In genomic region chr18:10560457-10561045, GRCh38 we compare ENCODE assay signal across 7 cellular contexts. TPM values are rescaled to one million over a fixed set of nuclear protein-coding genes. Genes with fewer than 3 reads are reported as not detected.
DNase-seq lines count a peak whose midpoint lies in the region; ATAC-seq, FAIRE-seq and TF ChIP-seq lines count a peak whose summit lies in the region.

No MANE protein-coding gene starts in this region.

- H3K56ac ChIP-seq in H1 (replicated peaks; ENCODE audit: insufficient read length, low read depth, low read length) = no peak overlapping the region
- peak overlapping the region; percentile 69 for H3K56ac ChIP-seq in mesendoderm (ENCODE audit: low read length)

- H3K36me3 Mint-ChIP-seq in activated CD4-positive, alpha-beta memory T cell treated with anti-CD3 and anti-CD28 coated beads, Interleukin-2, amount 10 ng/mL, durations not matched to agents 7 days and 5 days (ENCODE audit: low read depth) = peaks cover 11% of the 10 kb centered on the region

- H3K4me1 ChIP-seq in H1 (replicated peaks in 1 of 4; ENCODE audit: control insufficient read depth in 3 of 4, insufficient read depth in 4 of 4, low read length in 3 of 4) = peaks cover 0 to 6% (median 3%) of the 10 kb centered on the region in 4 experiments; a peak in 3 of 7 replicates
- no peaks in the 10 kb centered on the region for H3K4me1 ChIP-seq in mesendoderm (ENCODE audit: control insufficient read depth, low read depth, low read length)

- no peaks in the 10 kb centered on the region for H3K23me2 ChIP-seq in H1 (ENCODE audit: low read depth, low read length)

- H3K79me2 ChIP-seq in H1 (ENCODE audit: control insufficient read depth in 1 of 2, insufficient read depth in 2 of 2, low read length in 2 of 2) (no peaks in the 10 kb centered on the region), mesendoderm (ENCODE audit: control insufficient read depth, insufficient read depth, low read length) (no peaks in the 10 kb centered on the region)

- peaks cover 0 to 2% of the 10 kb centered on the region in 2 experiments for H4K20me1 ChIP-seq in H1 (replicated peaks in 1 of 2; ENCODE audit: control insufficient read depth in 1 of 2, insufficient read depth in 2 of 2, low read length in 2 of 2)

- H3K4me2 ChIP-seq in H1 (ENCODE audit: insufficient read depth in 1 of 2, low read depth in 2 of 2, low read length in 2 of 2) (peak overlapping the region; percentile 8 to 56; a peak in 3 of 4 replicates), mesendoderm (ENCODE audit: low read length) (no peak overlapping the region)

- no peak overlapping the region for H3K14ac ChIP-seq in H1 (ENCODE audit: insufficient read length)

- H3K9me3 ChIP-seq in H1 (ENCODE audit: insufficient read depth in 2 of 2, low read depth in 1 of 2, low read length in 1 of 2) = peaks cover 3% of the 10 kb centered on the region in 2 experiments; a peak in 2 of 4 replicates

- H3K4ac ChIP-seq in H1 (replicated peaks; ENCODE audit: insufficient read length, low read depth, low read length) (no peak overlapping the region), mesendoderm (ENCODE audit: low read depth, low read length) (no peak overlapping the region)

- POLR2A ChIA-PET in activated CD4-positive, alpha-beta memory T cell treated with anti-CD3 and anti-CD28 coated beads, Interleukin-2, amount 10 ng/mL, durations not matched to agents 7 days and 5 days (lab: Charles Lee) = no interaction called here
- POLR2A ChIA-PET in H1 (lab: Charles Lee; ENCODE audit: partially characterized antibody) = interaction anchor here (0.5 to 1.5 kb wide), 3 partner anchors 11 to 981 kb away, joined by 3 to 4 read pairs (median 4); partner anchors contain the start of gene NAPG

- no peak overlapping the region for H3K9ac ChIP-seq in H1 (replicated peaks in 1 of 4; ENCODE audit: extremely low read depth in 1 of 4, low read depth in 3 of 4, low read length in 3 of 4)
- peak overlapping the region; percentile 49 for H3K9ac ChIP-seq in mesendoderm (ENCODE audit: low read length)

- peak; percentile 45 for FAIRE-seq in H1 (lab: Jason Lieb, UNC)

- TF ChIP-seq RAD21 in H1 (IDR thresholded peaks at IDR 0.05 in 1 of 2, conservative IDR thresholded peaks at IDR 0.05 in 1 of 2; ENCODE audit: low read depth in 2 of 2, low read length in 2 of 2) = peak; percentile 78 to 83

- H2BK120ac ChIP-seq in H1 (replicated peaks; ENCODE audit: low read depth, low read length) (no peak overlapping the region), mesendoderm (ENCODE audit: low read depth, low read length) (no peak overlapping the region)

- no peak overlapping the region for H3K18ac ChIP-seq in H1 (ENCODE audit: extremely low read depth, low read length)
- no peak overlapping the region for H3K18ac ChIP-seq in mesendoderm (ENCODE audit: low read length)

- no peak overlapping the region for H2BK20ac ChIP-seq in H1 (ENCODE audit: low read length)

- peak; percentile 83 for DNase-seq in GM12865 (ENCODE audit: low read depth)
- peak; percentile 48 for DNase-seq in NCI-H460 (ENCODE audit: extremely low read depth, low read depth)
- DNase-seq in activated CD4-positive, alpha-beta memory T cell treated with anti-CD3 and anti-CD28 coated beads, Interleukin-2, amount 10 ng/mL, durations not matched to agents 7 days and 5 days = peak; percentile 66
- DNase-seq in H1 (ENCODE audit: low read depth in 1 of 2, low spot score in 2 of 2) = peak; percentile 49 to 91
- DNase-seq in mesendoderm = peak; percentile 86
- peak; percentile 34 for DNase-seq in stimulated activated CD8-positive, alpha-beta memory T cell treated with anti-CD3 and anti-CD28 coated beads, Interleukin-15, amount 100 ng/mL, for 1 hour (ENCODE audit: low read depth)

- TF ChIP-seq EP300 in H1 (IDR thresholded peaks at IDR 0.05; ENCODE audit: borderline replicate concordance in 1 of 2, low read depth in 2 of 2, low read length in 2 of 2) = no peak

- peaks cover 9% of the 10 kb centered on the region for H3K4me1 Mint-ChIP-seq in activated CD4-positive, alpha-beta memory T cell treated with anti-CD3 and anti-CD28 coated beads, Interleukin-2, amount 10 ng/mL, durations not matched to agents 7 days and 5 days

- H3K36me3 ChIP-seq in H1 (ENCODE audit: control insufficient read depth in 2 of 4, insufficient read depth in 4 of 4, low read length in 3 of 4) = peaks cover under 1 to 20% (median 7%) of the 10 kb centered on the region in 4 experiments; a peak in 7 of 8 replicates
- H3K36me3 ChIP-seq in mesendoderm (ENCODE audit: control insufficient read depth, insufficient read depth, low read length) = peaks cover 2% of the 10 kb centered on the region

- no peak overlapping the region for H2BK15ac ChIP-seq in H1 (ENCODE audit: low read length)
- H2BK15ac ChIP-seq in mesendoderm (replicated peaks; ENCODE audit: low read depth) = no peak overlapping the region

- peak overlapping the region; percentile 51; the same call in 1 of the 2 replicates for H2AFZ ChIP-seq in H1 (ENCODE audit: low read length)

- H4K5ac ChIP-seq in H1 (ENCODE audit: insufficient read length, low read depth, low read length) (no peak overlapping the region), mesendoderm (ENCODE audit: low read length) (no peak overlapping the region)

- H4K8ac ChIP-seq in H1 (ENCODE audit: extremely low read depth, insufficient read depth, low read length) (no peak overlapping the region), mesendoderm (ENCODE audit: low read depth, low read length) (no peak overlapping the region)

- no peak overlapping the region for H3K27ac Mint-ChIP-seq in activated CD4-positive, alpha-beta memory T cell treated with anti-CD3 and anti-CD28 coated beads, Interleukin-2, amount 10 ng/mL, durations not matched to agents 7 days and 5 days

- no peaks in the 10 kb centered on the region for H3K27me3 Mint-ChIP-seq in activated CD4-positive, alpha-beta memory T cell treated with anti-CD3 and anti-CD28 coated beads, Interleukin-2, amount 10 ng/mL, durations not matched to agents 7 days and 5 days

- H3K23ac ChIP-seq in H1 (ENCODE audit: insufficient read length) (no peak overlapping the region), mesendoderm (ENCODE audit: low read length) (no peak overlapping the region)

- H3K27me3 ChIP-seq in H1 (replicated peaks in 1 of 4; ENCODE audit: control insufficient read depth in 3 of 4, extremely low read depth in 1 of 4, insufficient read depth in 3 of 4, low read length in 3 of 4) (no peaks in the 10 kb centered on the region), mesendoderm (ENCODE audit: insufficient read depth, low read length, poor library complexity) (no peaks in the 10 kb centered on the region)

- H2AK5ac ChIP-seq in H1 (ENCODE audit: low read depth, low read length) (no peak overlapping the region), mesendoderm (ENCODE audit: low read length) (no peak overlapping the region)

- ATAC-seq in HG03066 (IDR thresholded peaks at IDR 0.05; ENCODE audit: low read depth, unreplicated experiment) = peak; percentile 71

- H3K79me1 ChIP-seq in H1 (ENCODE audit: low read depth, low read length) = no peaks in the 10 kb centered on the region; the same call in 1 of the 2 replicates
- H3K79me1 ChIP-seq in mesendoderm (ENCODE audit: low read length) = no peaks in the 10 kb centered on the region

- H3K4me3 ChIP-seq in GM12865 (ENCODE audit: low read depth, low read length) = peak overlapping the region; percentile 21
- 0 out of 8 replicates have a peak overlapping the region, but pooled peaks of 1 of the 4 experiments have one; percentile 26 for H3K4me3 ChIP-seq in H1 (ENCODE audit: extremely low read depth in 1 of 4, insufficient read depth in 2 of 4, low read depth in 3 of 4, low read length in 4 of 4)
- no peak overlapping the region for H3K4me3 ChIP-seq in mesendoderm (ENCODE audit: low read length)

- TF ChIP-seq CTCF in GM12865 (IDR thresholded peaks at IDR 0.05; ENCODE audit: insufficient read depth, low read depth, low read length, missing control alignments) = peak; percentile 66
- peak; percentile 16 to 79 (median 70) for TF ChIP-seq CTCF in H1 (IDR thresholded peaks at IDR 0.05; ENCODE audit: control extremely low read depth in 1 of 3, insufficient read depth in 1 of 3, low read depth in 1 of 3, low read length in 3 of 3)

- H3K9me3 Mint-ChIP-seq in activated CD4-positive, alpha-beta memory T cell treated with anti-CD3 and anti-CD28 coated beads, Interleukin-2, amount 10 ng/mL, durations not matched to agents 7 days and 5 days = no peaks in the 10 kb centered on the region

- H3K4me3 Mint-ChIP-seq in activated CD4-positive, alpha-beta memory T cell treated with anti-CD3 and anti-CD28 coated beads, Interleukin-2, amount 10 ng/mL, durations not matched to agents 7 days and 5 days = no peak overlapping the region

- H2BK5ac ChIP-seq in H1 (ENCODE audit: low read depth, low read length) (no peak overlapping the region), mesendoderm (ENCODE audit: low read length) (no peak overlapping the region)

- no peak for TF ChIP-seq POLR2A in H1 (IDR thresholded peaks at IDR 0.05; ENCODE audit: control extremely low read depth in 1 of 2, low read depth in 2 of 2, low read length in 2 of 2)

- WGBS in H1 (ENCODE audit: extremely low coverage in 1 of 2, insufficient coverage in 1 of 2, insufficient read length in 1 of 2, insufficient replicate concordance in 2 of 2, low coverage in 1 of 2, low lambda C conversion rate in 2 of 2, missing lambda C conversion rate in 1 of 2), 2 experiments = 45% methylated on average over 17 of the region's 17 CpGs; no CpG with 5 or more reads in 1 of the 2 experiments
- WGBS in mesendoderm (ENCODE audit: extremely low coverage, insufficient coverage, low lambda C conversion rate) = no CpG with 5 or more reads among the region's 17 CpGs

- CTCF ChIA-PET in activated CD4-positive, alpha-beta memory T cell treated with anti-CD3 and anti-CD28 coated beads, Interleukin-2, amount 10 ng/mL, durations not matched to agents 7 days and 5 days (lab: Charles Lee) = interaction anchor here (0.6 to 2.8 kb wide), 18 partner anchors 9 to 290 kb away, joined by 3 to 14 read pairs (median 4); no protein-coding TSS in a partner anchor
- CTCF ChIA-PET in H1 (lab: Charles Lee; ENCODE audit: partially characterized antibody) = interaction anchor here (0.6 to 3.7 kb wide), 31 partner anchors 10 to 1142 kb away, joined by 3 to 26 read pairs (median 4); no protein-coding TSS in a partner anchor

- no peak overlapping the region for H4K91ac ChIP-seq in H1 (replicated peaks; ENCODE audit: insufficient read length, low read length)

- H3K27ac ChIP-seq in H1 (ENCODE audit: low read depth, low read length) = no peak overlapping the region
- H3K27ac ChIP-seq in mesendoderm (ENCODE audit: low read depth, low read length) = no peak overlapping the region

- no peak overlapping the region for H2BK12ac ChIP-seq in H1 (ENCODE audit: low read depth, low read length)

RNA-seq across cellular contexts. Expression of gene NAPG, which starts 34.7 kb away (rescaled TPM):
- 27.0 and 30.8 TPM in 2 replicates for total RNA-seq in NCI-H460 (2014; rRNA removed; shearing (Covaris generic))
- 33.3 and 39.7 TPM in 2 replicates for polyA plus RNA-seq in NCI-H460 (2014; cell fraction: nucleus; rRNA removed)
- 10 to 100 TPM; 35.8 to 36.9 TPM for total RNA-seq in activated CD4-positive, alpha-beta memory T cell treated with anti-CD3 and anti-CD28 coated beads, Interleukin-2, amount 10 ng/mL, durations not matched to agents 7 days and 5 days
- total RNA-seq in H1 (2021; fragmentation: NEBNext Ultra II Directional; extraction: Animal tissue kit (Norgen Biotek cat#: 25700)) = 19.6 and 23.5 TPM in 2 replicates
- 5.5 and 8.0 TPM in 2 replicates for polyA plus RNA-seq in H1 (2011; rRNA removed)
- polyA plus RNA-seq in H1 (2011; cell fraction: cytosol; rRNA removed) = 12.0 TPM
- polyA plus RNA-seq in H1 (2011; cell fraction: nucleus; rRNA removed) = 6.3 TPM
- 12.2 to 16.8 TPM (median 14.9 TPM) in 4 replicates for polyA plus RNA-seq in H1 (2012, experiment 1 of 2)
- polyA plus RNA-seq in H1 (2012, experiment 2 of 2) = 3.0 TPM
- 15.2 TPM for polyA plus RNA-seq in H1 (2013, experiment 1 of 2)
- polyA plus RNA-seq in H1 (2013, experiment 2 of 2) = 15.8 TPM
- 10.4 and 13.9 TPM in 2 replicates for polyA minus RNA-seq in H1 (2011; rRNA and poly(A)+ RNA removed)
- 12.8 TPM for polyA minus RNA-seq in H1 (2011; cell fraction: cytosol; rRNA and poly(A)+ RNA removed)
- 20.8 TPM for polyA minus RNA-seq in H1 (2011; cell fraction: nucleus; rRNA and poly(A)+ RNA removed)
- polyA plus RNA-seq in mesendoderm (2013, experiment 1 of 2) = 26.0 TPM
- polyA plus RNA-seq in mesendoderm (2013, experiment 2 of 2) = 25.6 TPM

Comparison
In these comparisons a context has a peak if more than half of its experiments do, and no peak if none do; other contexts are left out.
1. DNase-seq: peak in every context shown above with its lines; median percentile 86 in mesendoderm; 83 in GM12865; 70 in H1; 66 in activated CD4-positive, alpha-beta memory T cell treated with anti-CD3 and anti-CD28 coated beads, Interleukin-2, amount 10 ng/mL, durations not matched to agents 7 days and 5 days; 48 in NCI-H460; 34 in stimulated activated CD8-positive, alpha-beta memory T cell treated with anti-CD3 and anti-CD28 coated beads, Interleukin-15, amount 100 ng/mL, for 1 hour.